In genomic region chr7:5428470-5429252, GRCh38 we compare ENCODE assay signal across 8 cellular contexts. TPM values are rescaled to one million over a fixed set of nuclear protein-coding genes. Genes with fewer than 3 reads are reported as not detected.
DNase-seq lines count a peak whose midpoint lies in the region; ATAC-seq lines count a peak whose summit lies in the region.

No MANE protein-coding gene starts in this region.

- peak overlapping the region; percentile 84 to 92 for H3K9ac ChIP-seq in stomach smooth muscle (ENCODE audit: low read length in 2 of 2)

- peaks cover 0 to 5% of the 10 kb centered on the region in 2 donors for H3K9me3 ChIP-seq in stomach smooth muscle (ENCODE audit: control insufficient read depth in 2 of 2, low read length in 2 of 2)

- no peaks in the 10 kb centered on the region for H3K27me3 ChIP-seq in stomach smooth muscle (ENCODE audit: control insufficient read depth in 1 of 2, insufficient read depth in 2 of 2, low read length in 2 of 2)

- H3K27ac ChIP-seq in stomach smooth muscle (ENCODE audit: low read length) = peak overlapping the region; percentile 97

- H3K4me1 ChIP-seq in stomach smooth muscle (ENCODE audit: control insufficient read depth, insufficient read depth, low read length) = peaks cover 38% of the 10 kb centered on the region

- peak overlapping the region; percentile 88 to 90 for H3K4me3 ChIP-seq in stomach smooth muscle (ENCODE audit: low read length in 2 of 2)

- H3K36me3 ChIP-seq in stomach smooth muscle (ENCODE audit: control insufficient read depth in 2 of 2, insufficient read depth in 2 of 2, low read length in 2 of 2) = peaks cover 0 to 4% of the 10 kb centered on the region in 2 donors

- DNase-seq in Right ventricle myocardium inferior (ENCODE audit: missing footprints) (peak; percentile 81), cardiac septum (ENCODE audit: low spot score) (no peak), NCI-H526 treated with DMSO at 0.1 percent for 48 hours (lab: John Stamatoyannopoulos, UW) (peak; percentile 81), cerebellum (ENCODE audit: low spot score) (peak; percentile 65), left kidney (ENCODE audit: low read depth, low spot score) (peak; percentile 76), NCI-H146 (lab: John Stamatoyannopoulos, UW) (no peak)

- intact Hi-C loops in Right ventricle myocardium inferior (cut with DNase I) = no loop called here
- intact Hi-C loops in cardiac septum (cut with DNase I) = no loop called here

- ATAC-seq in Right ventricle myocardium inferior (peak; percentile 32), HG02981 (IDR thresholded peaks at IDR 0.05; ENCODE audit: unreplicated experiment) (no peak)

RNA-seq across cellular contexts. Expression of gene TNRC18, which starts 5.0 kb away (rescaled TPM):
- total RNA-seq in Right ventricle myocardium inferior = 34.8 TPM
- total RNA-seq in cardiac septum = 40.5 TPM
- total RNA-seq in cerebellum = 64.9 TPM

Comparison
In these comparisons a context has a peak if more than half of its experiments do, and no peak if none do; other contexts are left out.
1. DNase-seq: peak in Right ventricle myocardium inferior (single experiment), NCI-H526 treated with DMSO at 0.1 percent for 48 hours (single experiment), cerebellum (single experiment) and left kidney (single experiment); none in cardiac septum (single experiment) and NCI-H146 (single experiment).